9 cellular contexts compared by ENCODE assay signal in the genomic region with DNA sequence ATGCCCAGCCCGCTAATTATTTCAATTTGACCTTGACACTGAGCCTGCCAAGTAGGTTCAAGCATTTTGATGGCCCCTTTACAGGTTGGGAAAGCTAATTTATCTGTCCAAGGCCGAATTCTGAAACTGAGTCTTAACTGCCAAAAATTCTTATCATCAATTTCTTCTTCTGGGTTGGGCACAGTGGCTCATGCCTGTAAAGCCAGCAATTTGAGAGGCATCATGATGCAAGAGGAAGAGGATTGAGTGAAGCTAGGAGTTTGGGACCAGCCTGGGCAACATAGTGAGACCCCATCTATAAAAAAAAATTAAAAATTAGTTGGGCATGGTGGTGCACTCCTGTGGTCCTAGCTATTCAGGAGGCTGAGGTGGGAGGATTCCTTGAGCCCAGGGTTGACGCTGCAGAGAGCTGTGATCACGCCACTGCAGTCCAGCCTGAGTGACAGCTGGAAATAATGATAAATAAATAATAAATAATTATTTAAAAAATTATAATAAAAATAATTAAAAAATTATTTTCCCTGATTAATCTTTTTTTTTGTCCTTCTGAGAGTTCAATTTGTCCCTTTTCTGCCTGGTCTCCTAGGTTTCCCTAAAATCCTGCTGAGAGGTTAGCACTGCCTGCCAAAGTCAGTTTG. TPM values are rescaled to one million over a fixed set of nuclear protein-coding genes. Genes with fewer than 3 reads are reported as not detected.
A peak's percentile ranks its signal among the peaks of the same experiment; 100 is the strongest.
DNase-seq lines count a peak whose midpoint lies in the region; ATAC-seq and TF ChIP-seq lines count a peak whose summit lies in the region.
"Had no signal": no experiment of that assay in that cellular context is flagged by ENCODE, and none has a peak within 500 bp of the region (broad histone marks: within the 10 kb centered on the region; RNA-seq: fewer than 3 reads in every experiment).

No MANE protein-coding gene starts in this region.

- peaks cover 9% of the 10 kb centered on the region for H3K36me3 Mint-ChIP-seq in stimulated activated naive CD8-positive, alpha-beta T cell treated with anti-CD3 and anti-CD28 coated beads, Interleukin-15, Interleukin-2, amounts not matched to agents 100 ng/mL and 50 ng/mL, for 24 hours (ENCODE audit: low read depth)
- no peaks in the 10 kb centered on the region for H3K36me3 Mint-ChIP-seq in chondrocyte (ENCODE audit: low read depth)

- H3K27ac ChIP-seq in vagina, result peak overlapping the region; percentile 99

- peaks cover 38% of the 10 kb centered on the region for H3K4me1 Mint-ChIP-seq in stimulated activated naive CD8-positive, alpha-beta T cell treated with anti-CD3 and anti-CD28 coated beads, Interleukin-15, Interleukin-2, amounts not matched to agents 100 ng/mL and 50 ng/mL, for 24 hours (ENCODE audit: low read depth)
- peaks cover 53% of the 10 kb centered on the region for H3K4me1 Mint-ChIP-seq in stimulated activated naive CD8-positive, alpha-beta T cell treated with anti-CD3 and anti-CD28 coated beads, Interleukin-15, amount 100 ng/mL, for 72 hours
- H3K4me1 Mint-ChIP-seq in chondrocyte (ENCODE audit: low read depth), result peaks cover 63% of the 10 kb centered on the region

- no peak for TF ChIP-seq CTCF in chondrocyte (IDR thresholded peaks at IDR 0.05)
- TF ChIP-seq CTCF in vagina (IDR thresholded peaks at IDR 0.05), result no peak

- H3K9me3 ChIP-seq in mucosa of stomach (ENCODE audit: control insufficient read depth, low read length) (no peaks in the 10 kb centered on the region), vagina (no peaks in the 10 kb centered on the region)

- H3K4me3 Mint-ChIP-seq in stimulated activated naive CD8-positive, alpha-beta T cell treated with anti-CD3 and anti-CD28 coated beads, Interleukin-15, Interleukin-2, amounts not matched to agents 100 ng/mL and 50 ng/mL, for 24 hours, result no peak overlapping the region
- no peak overlapping the region for H3K4me3 Mint-ChIP-seq in stimulated activated naive CD8-positive, alpha-beta T cell treated with anti-CD3 and anti-CD28 coated beads, Interleukin-15, amount 100 ng/mL, for 72 hours
- H3K4me3 Mint-ChIP-seq in chondrocyte (ENCODE audit: unreplicated experiment), result no peak overlapping the region

- peak overlapping the region; percentile 98 for H3K9ac ChIP-seq in mucosa of stomach (ENCODE audit: low read length)

- H3K36me3 ChIP-seq in mucosa of stomach (ENCODE audit: control insufficient read depth, insufficient read depth, low read length) (peaks cover 6% of the 10 kb centered on the region), vagina (no peaks in the 10 kb centered on the region)

- intact Hi-C loops in vagina (cut with DNase I), result no loop called here

- no peaks in the 10 kb centered on the region for H3K9me3 Mint-ChIP-seq in stimulated activated naive CD8-positive, alpha-beta T cell treated with anti-CD3 and anti-CD28 coated beads, Interleukin-15, Interleukin-2, amounts not matched to agents 100 ng/mL and 50 ng/mL, for 24 hours
- H3K9me3 Mint-ChIP-seq in stimulated activated naive CD8-positive, alpha-beta T cell treated with anti-CD3 and anti-CD28 coated beads, Interleukin-15, amount 100 ng/mL, for 72 hours, result no peaks in the 10 kb centered on the region
- H3K9me3 Mint-ChIP-seq in chondrocyte (ENCODE audit: low read depth), result no peaks in the 10 kb centered on the region

- ATAC-seq in stimulated activated naive CD8-positive, alpha-beta T cell treated with anti-CD3 and anti-CD28 coated beads, Interleukin-15, amount 100 ng/mL, for 72 hours, result no peak
- no peak for ATAC-seq in HG02642 (IDR thresholded peaks at IDR 0.05; ENCODE audit: poor library complexity, unreplicated experiment)

- H3K4me3 ChIP-seq in mucosa of stomach (ENCODE audit: low read length) (peak overlapping the region; percentile 71), vagina (no peak overlapping the region)

- H3K27me3 ChIP-seq in mucosa of stomach (ENCODE audit: control insufficient read depth, insufficient read depth, low read length) (no peaks in the 10 kb centered on the region), vagina (no peaks in the 10 kb centered on the region)

- in situ Hi-C loops in ACHN (cut with HindIII; ENCODE audit: low pct_ligation_motif_present, low pct_unique_long_range_greater_than_20kb, low sequenced_read_pairs), result no loop called here

- DNase-seq in stimulated activated naive CD8-positive, alpha-beta T cell treated with anti-CD3 and anti-CD28 coated beads, Interleukin-15, amount 100 ng/mL, for 72 hours, result no peak
- DNase-seq in chondrocyte (ENCODE audit: low spot score) (no peak), vagina (ENCODE audit: extremely low spot score in 2 of 2) (no peak), ACHN (no peak), NCI-H187 treated with DMSO at 0.1 percent for 48 hours (lab: John Stamatoyannopoulos, UW) (no peak)
- DNase-seq: NCI-H446 treated with DMSO at 0.1 percent for 48 hours had no signal

- H3K27me3 Mint-ChIP-seq in stimulated activated naive CD8-positive, alpha-beta T cell treated with anti-CD3 and anti-CD28 coated beads, Interleukin-15, Interleukin-2, amounts not matched to agents 100 ng/mL and 50 ng/mL, for 24 hours, result no peaks in the 10 kb centered on the region
- no peaks in the 10 kb centered on the region for H3K27me3 Mint-ChIP-seq in stimulated activated naive CD8-positive, alpha-beta T cell treated with anti-CD3 and anti-CD28 coated beads, Interleukin-15, amount 100 ng/mL, for 72 hours
- H3K27me3 Mint-ChIP-seq in chondrocyte (ENCODE audit: low read depth), result no peaks in the 10 kb centered on the region

- no peak for TF ChIP-seq POLR2A in vagina (IDR thresholded peaks at IDR 0.05)

- H3K4me1 ChIP-seq in mucosa of stomach (ENCODE audit: control insufficient read depth, insufficient read depth, low read length), result peaks cover 23% of the 10 kb centered on the region
- peaks cover 61% of the 10 kb centered on the region for H3K4me1 ChIP-seq in vagina

- peak overlapping the region; percentile 96 for H3K27ac Mint-ChIP-seq in stimulated activated naive CD8-positive, alpha-beta T cell treated with anti-CD3 and anti-CD28 coated beads, Interleukin-15, Interleukin-2, amounts not matched to agents 100 ng/mL and 50 ng/mL, for 24 hours
- no peak overlapping the region for H3K27ac Mint-ChIP-seq in stimulated activated naive CD8-positive, alpha-beta T cell treated with anti-CD3 and anti-CD28 coated beads, Interleukin-15, amount 100 ng/mL, for 72 hours
- peak overlapping the region; percentile 99 for H3K27ac Mint-ChIP-seq in chondrocyte (ENCODE audit: unreplicated experiment)

RNA-seq across cellular contexts. Expression of a gene that starts 1.3 kb away (rescaled TPM):
- total RNA-seq in chondrocyte (76.8 to 121 TPM (median 117 TPM) in 3 replicates), vagina (135 TPM)

Comparison
In these comparisons a context has a peak if more than half of its experiments do, and no peak if none do; other contexts are left out.
1. H3K27ac Mint-ChIP-seq: peak in stimulated activated naive CD8-positive, alpha-beta T cell treated with anti-CD3 and anti-CD28 coated beads, Interleukin-15, Interleukin-2, amounts not matched to agents 100 ng/mL and 50 ng/mL, for 24 hours (single experiment) and chondrocyte (single experiment); none in stimulated activated naive CD8-positive, alpha-beta T cell treated with anti-CD3 and anti-CD28 coated beads, Interleukin-15, amount 100 ng/mL, for 72 hours (0 of 2).